ENCODE assay signal across 29 cellular contexts in the genomic region with DNA sequence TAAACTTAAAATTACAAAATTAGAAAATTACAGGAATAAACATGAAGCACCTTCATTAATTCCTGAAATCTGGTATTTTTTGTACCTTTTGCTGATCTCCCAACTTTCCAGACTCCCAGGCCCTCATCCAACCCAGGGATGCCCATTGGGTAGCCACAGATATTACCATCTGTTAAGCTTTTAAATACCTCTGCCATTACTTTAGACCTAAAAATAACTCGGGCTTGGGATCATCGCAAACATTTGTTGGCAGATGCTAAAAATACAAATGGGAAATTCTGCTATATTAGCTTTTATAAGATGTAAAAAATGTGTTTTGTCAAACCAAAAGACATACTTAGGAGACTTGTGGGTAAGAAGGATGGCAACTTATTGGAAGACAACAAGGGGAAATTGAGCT.
DNase-seq lines count a peak whose midpoint lies in the region; ATAC-seq and TF ChIP-seq lines count a peak whose summit lies in the region.
"Had no signal": no experiment of that assay in that cellular context is flagged by ENCODE, and none has a peak within 500 bp of the region (broad histone marks: within the 10 kb centered on the region; RNA-seq: fewer than 3 reads in every experiment).

No MANE protein-coding gene starts in this region.

- H2AFZ ChIP-seq in GM23248, result 0 out of 2 replicates have a peak overlapping the region, but pooled peaks have one; percentile 12
- no peak overlapping the region for H2AFZ ChIP-seq in MM.1S (ENCODE audit: low read length)
- H2AFZ ChIP-seq: hepatocyte had no signal

- H3F3A ChIP-seq in GM23248 (ENCODE audit: insufficient read depth) (peaks cover 13% of the 10 kb centered on the region), MM.1S (ENCODE audit: insufficient read depth, low read length) (peaks cover 9% of the 10 kb centered on the region)

- H3K79me2 ChIP-seq in GM23248 (ENCODE audit: insufficient read depth), result no peaks in the 10 kb centered on the region
- no peaks in the 10 kb centered on the region for H3K79me2 ChIP-seq in MM.1S (ENCODE audit: low read length)
- H3K79me2 ChIP-seq: hepatocyte had no signal

- H3K9me3 ChIP-seq in GM23248 (ENCODE audit: low read depth) (no peaks in the 10 kb centered on the region), endodermal cell (ENCODE audit: control insufficient read depth, low read length) (no peaks in the 10 kb centered on the region), MM.1S (replicated peaks; ENCODE audit: insufficient read depth, low read length) (no peaks in the 10 kb centered on the region)
- H3K9me3 ChIP-seq: BLaER1 treated with 17β-estradiol and CSF1 and Interleukin-3, amounts not matched to agents 10 nM and 100 nM; body of pancreas; tibial artery had no signal

- 28 to 33% methylated on average over 2 of the region's 2 CpGs for WGBS in GM23248 (ENCODE audit: low coverage in 1 of 2, low lambda C conversion rate in 2 of 2, missing lambda C conversion rate in 2 of 2), 2 experiments
- WGBS in endodermal cell (ENCODE audit: insufficient coverage in 1 of 2, insufficient read length in 1 of 2), 2 experiments, result 95% methylated on average over 2 of the region's 2 CpGs; no CpG with 5 or more reads in 1 of the 2 experiments

- H3K27me3 Mint-ChIP-seq in endodermal cell (ENCODE audit: insufficient read depth) (no peaks in the 10 kb centered on the region), nephron (ENCODE audit: low read depth) (no peaks in the 10 kb centered on the region)
- H3K27me3 Mint-ChIP-seq: activated naive CD8-positive, alpha-beta T cell treated with anti-CD3 and anti-CD28 coated beads, Interleukin-2, amount 50 U/mL, for 24 hours; stimulated activated naive CD8-positive, alpha-beta T cell treated with anti-CD3 and anti-CD28 coated beads, Interleukin-15, Interleukin-2, amounts not matched to agents 100 ng/mL and 50 ng/mL, for 24 hours had no signal

- in situ Hi-C loops in GM23248 (cut with MboI), result no loop called here

- H4K20me1 ChIP-seq in GM23248 (ENCODE audit: insufficient read depth), result no peaks in the 10 kb centered on the region
- no peaks in the 10 kb centered on the region for H4K20me1 ChIP-seq in MM.1S (ENCODE audit: insufficient read depth, low read length)
- H4K20me1 ChIP-seq: BLaER1 treated with 17β-estradiol and CSF1 and Interleukin-3, amounts not matched to agents 10 nM and 100 nM had no signal

- H3K36me3 ChIP-seq in GM23248 (ENCODE audit: low read depth), result no peaks in the 10 kb centered on the region
- H3K36me3 ChIP-seq in endodermal cell (ENCODE audit: control insufficient read depth, insufficient read depth, low read length), result no peaks in the 10 kb centered on the region
- H3K36me3 ChIP-seq in MM.1S (replicated peaks; ENCODE audit: insufficient read depth, low read length), result no peaks in the 10 kb centered on the region
- H3K36me3 ChIP-seq: BLaER1 treated with 17β-estradiol and CSF1 and Interleukin-3, amounts not matched to agents 10 nM and 100 nM; tibial artery had no signal

- no peak for TF ChIP-seq CTCF in endodermal cell (conservative IDR thresholded peaks at IDR 0.05)
- no peak for TF ChIP-seq CTCF in nephron (IDR thresholded peaks at IDR 0.05; ENCODE audit: unreplicated experiment in 3 of 3)
- no peak for TF ChIP-seq CTCF in MM.1S (IDR thresholded peaks at IDR 0.05; ENCODE audit: low read length)

- peaks cover 23% of the 10 kb centered on the region for H3K4me1 ChIP-seq in GM23248 (ENCODE audit: insufficient read depth)
- H3K4me1 ChIP-seq in endodermal cell (ENCODE audit: control insufficient read depth, insufficient read depth, low read length), result peaks cover 17% of the 10 kb centered on the region
- peaks cover 18% of the 10 kb centered on the region; the same call in 1 of the 2 replicates for H3K4me1 ChIP-seq in MM.1S (ENCODE audit: low read length)
- H3K4me1 ChIP-seq: BLaER1 treated with 17β-estradiol and CSF1 and Interleukin-3, amounts not matched to agents 10 nM and 100 nM; body of pancreas had no signal

- H3K27me3 ChIP-seq in GM23248 (replicated peaks; ENCODE audit: insufficient read depth), result no peaks in the 10 kb centered on the region
- H3K27me3 ChIP-seq in endodermal cell (ENCODE audit: control insufficient read depth, insufficient read depth, low read length, poor library complexity, severe bottlenecking), result no peaks in the 10 kb centered on the region
- H3K27me3 ChIP-seq in MM.1S (replicated peaks; ENCODE audit: insufficient read depth, low read length), result no peaks in the 10 kb centered on the region
- H3K27me3 ChIP-seq: BLaER1 treated with 17β-estradiol and CSF1 and Interleukin-3, amounts not matched to agents 10 nM and 100 nM; body of pancreas; hepatocyte; tibial artery had no signal

- DNase-seq in AG08395 (ENCODE audit: low spot score) (peak; percentile 33), GM23248 (peak; percentile 45), endodermal cell (no peak), MM.1S (no peak), LoVo (ENCODE audit: low spot score) (no peak)
- DNase-seq: 8988T; activated CD4-positive, alpha-beta T cell treated with anti-CD3 and anti-CD28 coated beads for 48 hours; activated naive CD8-positive, alpha-beta T cell treated with anti-CD3 and anti-CD28 coated beads, Interleukin-2, amount 50 U/mL, for 24 hours; activated T-cell treated with anti-CD3 and anti-CD28 coated beads, Interleukin-2, amount 50 U/mL, for 4 hours; body of pancreas; cerebellar nuclear complex; COR-L47; dorsolateral prefrontal cortex; foreskin keratinocyte; Kasumi-1; NCI-H1092; NCI-H1930; NCI-H524 treated with DMSO at 0.1 percent for 48 hours; NK-92 treated with Interleukin-12 subunit alpha and Interleukin-12 subunit beta, amount 100 ng/mL, for 24 hours; Right ventricle myocardium superior; tibial artery had no signal

- ATAC-seq in HG02610 (IDR thresholded peaks at IDR 0.05; ENCODE audit: unreplicated experiment) (no peak), HG03378 (IDR thresholded peaks at IDR 0.05; ENCODE audit: unreplicated experiment) (no peak)
- ATAC-seq: activated naive CD8-positive, alpha-beta T cell treated with anti-CD3 and anti-CD28 coated beads, Interleukin-2, amount 50 U/mL, for 24 hours; activated T-cell treated with anti-CD3 and anti-CD28 coated beads, Interleukin-2, amount 50 U/mL, for 4 hours; body of pancreas; foreskin keratinocyte; HepG2 had no signal

- H3K27ac ChIP-seq in GM23248 (no peak overlapping the region), endodermal cell (ENCODE audit: low read depth, low read length) (peak overlapping the region; percentile 78), MM.1S (ENCODE audit: low read length) (no peak overlapping the region)
- H3K27ac ChIP-seq: BLaER1 treated with 17β-estradiol and CSF1 and Interleukin-3, amounts not matched to agents 10 nM and 100 nM; body of pancreas; dorsolateral prefrontal cortex; foreskin keratinocyte; hepatocyte; tibial artery had no signal

- H3K4me3 ChIP-seq in GM23248, result no peak overlapping the region
- H3K4me3 ChIP-seq in endodermal cell (ENCODE audit: low read length), result no peak overlapping the region
- no peak overlapping the region for H3K4me3 ChIP-seq in MM.1S (ENCODE audit: low read length)
- H3K4me3 ChIP-seq: BLaER1 treated with 17β-estradiol and CSF1 and Interleukin-3, amounts not matched to agents 10 nM and 100 nM; body of pancreas; dorsolateral prefrontal cortex; hepatocyte; lung; tibial artery had no signal

- no peak overlapping the region for H3K9ac ChIP-seq in GM23248
- no peak overlapping the region for H3K9ac ChIP-seq in endodermal cell (ENCODE audit: extremely low read depth, low read length, poor library complexity, severe bottlenecking)
- H3K9ac ChIP-seq in MM.1S (ENCODE audit: low read length), result no peak overlapping the region
- H3K9ac ChIP-seq: BLaER1 treated with 17β-estradiol and CSF1 and Interleukin-3, amounts not matched to agents 10 nM and 100 nM had no signal

- peaks cover 22% of the 10 kb centered on the region for H3K4me1 Mint-ChIP-seq in endodermal cell
- H3K4me1 Mint-ChIP-seq in nephron, result peaks cover 28% of the 10 kb centered on the region
- H3K4me1 Mint-ChIP-seq: activated naive CD8-positive, alpha-beta T cell treated with anti-CD3 and anti-CD28 coated beads, Interleukin-2, amount 50 U/mL, for 24 hours had no signal

- H3K4me2 ChIP-seq in GM23248 (ENCODE audit: unreplicated experiment) (no peak overlapping the region), MM.1S (ENCODE audit: low read depth, low read length) (no peak overlapping the region)
- H3K4me2 ChIP-seq: BLaER1 treated with 17β-estradiol and CSF1 and Interleukin-3, amounts not matched to agents 10 nM and 100 nM; hepatocyte had no signal

- H3K9me3 Mint-ChIP-seq in endodermal cell, result no peaks in the 10 kb centered on the region
- H3K9me3 Mint-ChIP-seq in nephron, result no peaks in the 10 kb centered on the region
- H3K9me3 Mint-ChIP-seq: activated naive CD8-positive, alpha-beta T cell treated with anti-CD3 and anti-CD28 coated beads, Interleukin-2, amount 50 U/mL, for 24 hours; activated T-cell treated with anti-CD3 and anti-CD28 coated beads, Interleukin-2, amount 50 U/mL, for 4 hours; stimulated activated naive CD8-positive, alpha-beta T cell treated with anti-CD3 and anti-CD28 coated beads, Interleukin-15, Interleukin-2, amounts not matched to agents 100 ng/mL and 50 ng/mL, for 24 hours had no signal

- H3K27ac Mint-ChIP-seq in endodermal cell (no peak overlapping the region), nephron (peak overlapping the region; percentile 24 to 72 (median 30))
- H3K27ac Mint-ChIP-seq: activated naive CD8-positive, alpha-beta T cell treated with anti-CD3 and anti-CD28 coated beads, Interleukin-2, amount 50 U/mL, for 24 hours; stimulated activated naive CD8-positive, alpha-beta T cell treated with anti-CD3 and anti-CD28 coated beads, Interleukin-15, Interleukin-2, amounts not matched to agents 100 ng/mL and 50 ng/mL, for 24 hours had no signal

- H3K9me2 ChIP-seq in GM23248 (ENCODE audit: insufficient read depth) (0 out of 2 replicates have a peak, but pooled peaks cover 6% of the 10 kb centered on the region), MM.1S (replicated peaks; ENCODE audit: insufficient read depth, low read length) (no peaks in the 10 kb centered on the region)

- H3K4me3 Mint-ChIP-seq in endodermal cell, result no peak overlapping the region
- H3K4me3 Mint-ChIP-seq in nephron, result no peak overlapping the region
- H3K4me3 Mint-ChIP-seq: activated naive CD8-positive, alpha-beta T cell treated with anti-CD3 and anti-CD28 coated beads, Interleukin-2, amount 50 U/mL, for 24 hours; activated T-cell treated with anti-CD3 and anti-CD28 coated beads, Interleukin-2, amount 50 U/mL, for 4 hours; stimulated activated naive CD8-positive, alpha-beta T cell treated with anti-CD3 and anti-CD28 coated beads, Interleukin-15, Interleukin-2, amounts not matched to agents 100 ng/mL and 50 ng/mL, for 24 hours had no signal

- H3K36me3 Mint-ChIP-seq in endodermal cell (ENCODE audit: low read depth), result no peaks in the 10 kb centered on the region
- H3K36me3 Mint-ChIP-seq in nephron (ENCODE audit: low read depth), result no peaks in the 10 kb centered on the region

Comparison
In these comparisons a context has a peak if more than half of its experiments do, and no peak if none do; other contexts are left out.
1. DNase-seq: peak in AG08395 (single experiment) and GM23248 (single experiment); none in endodermal cell (single experiment), MM.1S (single experiment) and LoVo (single experiment).